9 cellular contexts compared by ENCODE assay signal in the genomic region with DNA sequence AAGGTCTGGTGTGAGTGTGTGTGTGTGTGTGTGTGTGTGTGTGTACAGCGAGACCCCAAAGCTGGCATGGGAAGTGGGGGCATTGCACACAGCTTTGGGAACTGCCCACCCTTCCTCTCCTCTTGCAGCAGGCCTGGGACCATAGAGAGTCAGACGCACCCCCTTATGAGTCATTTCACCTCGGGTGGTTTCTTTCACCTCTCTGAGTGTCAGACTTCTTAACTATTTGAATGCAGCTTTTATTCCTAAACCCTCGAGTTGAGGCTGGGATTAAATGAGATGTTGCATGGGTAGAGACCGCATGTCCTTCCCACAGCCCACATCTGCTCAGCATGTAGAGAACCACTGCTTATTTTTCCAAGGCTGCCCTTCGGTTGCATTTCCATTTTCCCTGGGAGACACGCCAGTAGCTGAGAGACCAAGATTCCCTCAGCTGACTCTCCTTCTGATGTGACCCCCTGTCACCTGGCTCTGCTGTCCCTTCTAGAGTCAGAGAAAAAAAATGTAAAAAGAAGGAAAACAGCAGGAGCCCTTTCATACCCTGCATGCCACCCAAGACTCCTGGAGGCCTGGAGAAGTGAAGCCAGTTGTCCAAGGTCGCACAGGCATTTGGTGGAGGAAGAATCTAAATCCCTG.
A peak's percentile ranks its signal among the peaks of the same experiment; 100 is the strongest.
DNase-seq lines count a peak whose midpoint lies in the region; ATAC-seq, FAIRE-seq and TF ChIP-seq lines count a peak whose summit lies in the region.
"Had no signal": no experiment of that assay in that cellular context is flagged by ENCODE, and none has a peak within 500 bp of the region (broad histone marks: within the 10 kb centered on the region; RNA-seq: fewer than 3 reads in every experiment).

No MANE protein-coding gene starts in this region.

- TF ChIP-seq EP300 in HepG2 (IDR thresholded peaks at IDR 0.05; ENCODE audit: low read depth in 2 of 2, low read length in 2 of 2) (no peak), HepG2 (CRISPR knock-in tag; IDR thresholded peaks at IDR 0.05; ENCODE audit: borderline replicate concordance) (no peak), stomach (IDR thresholded peaks at IDR 0.05) (no peak)

- H3K36me3 Mint-ChIP-seq in CD4-positive, alpha-beta T cell (ENCODE audit: low read depth): no peaks in the 10 kb centered on the region

- ATAC-seq in HepG2 (no peak), right lobe of liver (no peak)
- no peak for ATAC-seq in CD4-positive, alpha-beta T cell (ENCODE audit: poor library complexity)

- H3K4me2 ChIP-seq in HepG2 (ENCODE audit: low read depth, low read length): peak overlapping the region; percentile 7; the same call in 1 of the 2 replicates

- DNase-seq in HepG2 (ENCODE audit: low spot score): no peak
- DNase-seq in right lobe of liver: no peak
- peak; percentile 37 for DNase-seq in LHCN-M2 (ENCODE audit: low read depth)
- peak; percentile 57 for DNase-seq in fibroblast of mammary gland (ENCODE audit: low read depth)
- no peak for DNase-seq in NCI-H2029 treated with DMSO at 0.1 percent for 48 hours (lab: John Stamatoyannopoulos, UW)
- DNase-seq in DMS114 treated with DMSO at 0.1 percent for 48 hours (lab: John Stamatoyannopoulos, UW; ENCODE audit: unreplicated experiment): no peak
- no peak for DNase-seq in stomach
- no peak for DNase-seq in CD4-positive, alpha-beta T cell
- DNase-seq: activated T-cell treated with anti-CD3 and anti-CD28 coated beads, Interleukin-2, amount 50 U/mL, for 48 hours had no signal

- no peak overlapping the region for H3K9ac ChIP-seq in HepG2 (ENCODE audit: insufficient read depth, low read depth, low read length)

- H3K4me3 ChIP-seq in HepG2 (replicated peaks in 1 of 3; ENCODE audit: insufficient read depth in 1 of 3, low read depth in 2 of 3, low read length in 3 of 3) (no peak overlapping the region), right lobe of liver (no peak overlapping the region), fibroblast of mammary gland (ENCODE audit: control insufficient read depth, low read depth, low read length) (no peak overlapping the region), stomach (no peak overlapping the region)

- 29% methylated on average over 7 of the region's 8 CpGs for whole genome bisulfite sequencing in HepG2 (ENCODE audit: low lambda C conversion rate)
- 53% methylated on average over 6 of the region's 8 CpGs for WGBS in right lobe of liver (ENCODE audit: insufficient coverage, low coverage, low lambda C conversion rate, missing lambda C conversion rate)
- 54 to 67% (median 58%) methylated on average over 8 of the region's 8 CpGs for WGBS in stomach, 5 donors

- TF ChIP-seq POLR2A in HepG2 (IDR thresholded peaks at IDR 0.05; ENCODE audit: insufficient read depth in 1 of 2, low read depth in 2 of 2, low read length in 2 of 2) (no peak), right lobe of liver (IDR thresholded peaks at IDR 0.05) (no peak), stomach (IDR thresholded peaks at IDR 0.05) (no peak)

- H4K20me1 ChIP-seq in HepG2 (ENCODE audit: insufficient read depth, low read length): no peaks in the 10 kb centered on the region

- in situ Hi-C loops in HepG2 (cut with HindIII; ENCODE audit: extremely low pct_ligation_motif_present, low pct_unique_long_range_greater_than_20kb): no loop called here

- H3K4me1 ChIP-seq in HepG2 (ENCODE audit: insufficient read depth, low read length) (peaks cover 18% of the 10 kb centered on the region), right lobe of liver (no peaks in the 10 kb centered on the region), stomach (peaks cover 21 to 62% (median 37%) of the 10 kb centered on the region in 4 donors)

- POLR2A ChIA-PET in HepG2 (lab: Yijun Ruan, JAX): no interaction called here
- POLR2A ChIA-PET in CD4-positive, alpha-beta T cell (lab: Charles Lee): no interaction called here

- TF ChIP-seq RAD21 in HepG2 (CRISPR knock-in tag; IDR thresholded peaks at IDR 0.05): no peak

- CTCF ChIA-PET in HepG2 (lab: Yijun Ruan, JAX; ENCODE audit: low intra/inter-chr PET ratio, low total read pairs): no interaction called here
- CTCF ChIA-PET in CD4-positive, alpha-beta T cell (lab: Charles Lee): no interaction called here

- H3K27ac Mint-ChIP-seq in CD4-positive, alpha-beta T cell: no peak overlapping the region

- H3K27me3 ChIP-seq in HepG2 (ENCODE audit: control insufficient read depth in 1 of 2, insufficient read depth in 2 of 2, low read length in 2 of 2) (no peaks in the 10 kb centered on the region; a peak in 1 of 5 replicates), right lobe of liver (no peaks in the 10 kb centered on the region), stomach (peaks cover 0 to 18% (median 0%) of the 10 kb centered on the region in 3 donors)
- no peaks in the 10 kb centered on the region for H3K27me3 ChIP-seq in CD4-positive, alpha-beta T cell (ENCODE audit: control insufficient read depth, insufficient read depth, low read length)

- H2AFZ ChIP-seq in HepG2 (ENCODE audit: low read length): no peak overlapping the region

- no peaks in the 10 kb centered on the region for H3K36me3 ChIP-seq in HepG2 (replicated peaks in 1 of 2; ENCODE audit: control insufficient read depth in 1 of 2, insufficient read depth in 2 of 2, low read length in 2 of 2)
- H3K36me3 ChIP-seq in right lobe of liver: no peaks in the 10 kb centered on the region
- H3K36me3 ChIP-seq in stomach: no peaks in the 10 kb centered on the region

- peaks cover 22% of the 10 kb centered on the region for H3K4me1 Mint-ChIP-seq in CD4-positive, alpha-beta T cell (ENCODE audit: low read depth)

- H3K27ac ChIP-seq in HepG2 (ENCODE audit: extremely low read length, insufficient read depth, low read length) (no peak overlapping the region), right lobe of liver (no peak overlapping the region), stomach (peak overlapping the region in 1 of 5 donors; percentile 29)
- no peak overlapping the region for H3K27ac ChIP-seq in CD4-positive, alpha-beta T cell (ENCODE audit: low read depth, low read length)

- no peak overlapping the region for H3K4me3 Mint-ChIP-seq in CD4-positive, alpha-beta T cell

- no peak for FAIRE-seq in HepG2 (lab: Jason Lieb, UNC)

- no peak for TF ChIP-seq CTCF in HepG2 (CRISPR knock-in tag; IDR thresholded peaks at IDR 0.05)
- no peak for TF ChIP-seq CTCF in right lobe of liver (IDR thresholded peaks at IDR 0.05)
- no peak for TF ChIP-seq CTCF in fibroblast of mammary gland (conservative IDR thresholded peaks at IDR 0.05; ENCODE audit: control insufficient read depth, insufficient read depth, low read depth, low read length)
- no peak for TF ChIP-seq CTCF in stomach (IDR thresholded peaks at IDR 0.05)
- TF ChIP-seq CTCF in CD4-positive, alpha-beta T cell (IDR thresholded peaks at IDR 0.05): no peak

- intact Hi-C loops in HepG2 (cut with micrococcal nuclease; ENCODE audit: unreplicated experiment) (no loop called here), right lobe of liver (cut with DNase I) (no loop called here), stomach (cut with DNase I; ENCODE audit: low total_unique reads) (no loop called here)
- intact Hi-C loops in CD4-positive, alpha-beta T cell (cut with DNase I, micrococcal nuclease): no loop called here

- H3K9me3 ChIP-seq in HepG2 (ENCODE audit: low read length): no peaks in the 10 kb centered on the region
- H3K9me3 ChIP-seq in right lobe of liver: no peaks in the 10 kb centered on the region
- no peaks in the 10 kb centered on the region for H3K9me3 ChIP-seq in stomach
- H3K9me3 ChIP-seq in CD4-positive, alpha-beta T cell (ENCODE audit: control insufficient read depth, low read length): no peaks in the 10 kb centered on the region

- H3K9me3 Mint-ChIP-seq in CD4-positive, alpha-beta T cell: no peaks in the 10 kb centered on the region

- H3K27me3 Mint-ChIP-seq in CD4-positive, alpha-beta T cell: peaks cover 33% of the 10 kb centered on the region

- no peaks in the 10 kb centered on the region for H3K79me2 ChIP-seq in HepG2 (ENCODE audit: insufficient read depth, low read length)

- no TSS peak for BruUV-seq in HepG2 (replicated peaks; lab: Mats Ljungman, UMichigan)

TF ChIP-seq in HepG2, 621 proteins besides CTCF, POLR2A, EP300 and RAD21 (continues in another document):
- TF ChIP-seq ZSCAN31 (CRISPR knock-in tag; IDR thresholded peaks at IDR 0.05; ENCODE audit: low read depth) (no peak), ELF1 (CRISPR knock-in tag; IDR thresholded peaks at IDR 0.05) (no peak), FOXA1 (IDR thresholded peaks at IDR 0.05) (no peak), FOXA1 (CRISPR knock-in tag; IDR thresholded peaks at IDR 0.05) (no peak), ZNF569 (CRISPR knock-in tag; IDR thresholded peaks at IDR 0.05; ENCODE audit: borderline replicate concordance) (no peak), BHLHE40 (IDR thresholded peaks at IDR 0.05; ENCODE audit: low read length) (no peak), FOXK1 (CRISPR knock-in tag; IDR thresholded peaks at IDR 0.05; ENCODE audit: borderline replicate concordance, low read depth) (no peak), ZNF264 (CRISPR knock-in tag; IDR thresholded peaks at IDR 0.05) (no peak), ZNF296 (CRISPR knock-in tag; conservative IDR thresholded peaks at IDR 0.05) (no peak), DNMT1 (CRISPR knock-in tag; IDR thresholded peaks at IDR 0.05) (no peak), MIER2 (CRISPR knock-in tag; IDR thresholded peaks at IDR 0.05) (no peak), SRSF9 (IDR thresholded peaks at IDR 0.05; ENCODE audit: borderline replicate concordance, insufficient read depth, low read depth, low read length, poor library complexity, severe bottlenecking) (no peak), ASH2L (IDR thresholded peaks at IDR 0.05; ENCODE audit: insufficient read length, low read depth, low read length) (no peak), REXO4 (CRISPR knock-in tag; IDR thresholded peaks at IDR 0.05; ENCODE audit: borderline replicate concordance) (no peak), ZNF530 (CRISPR knock-in tag; IDR thresholded peaks at IDR 0.05; ENCODE audit: low read depth) (no peak), RARA (CRISPR knock-in tag; IDR thresholded peaks at IDR 0.05) (no peak), HMGXB4 (CRISPR knock-in tag; IDR thresholded peaks at IDR 0.05; ENCODE audit: borderline replicate concordance in 1 of 2, low read depth in 1 of 2) (no peak), ZNF329 (CRISPR knock-in tag; IDR thresholded peaks at IDR 0.05; ENCODE audit: low read depth) (no peak)

Comparison
In these comparisons a context has a peak if more than half of its experiments do, and no peak if none do; other contexts are left out.
1. DNase-seq: peak in LHCN-M2 (single experiment) and fibroblast of mammary gland (single experiment); none in HepG2 (single experiment), right lobe of liver (0 of 3), NCI-H2029 treated with DMSO at 0.1 percent for 48 hours (single experiment), DMS114 treated with DMSO at 0.1 percent for 48 hours (single experiment), stomach (single experiment) and CD4-positive, alpha-beta T cell (0 of 10).